Comparison of ENCODE assay signal across 22 cellular contexts in the genomic region with DNA sequence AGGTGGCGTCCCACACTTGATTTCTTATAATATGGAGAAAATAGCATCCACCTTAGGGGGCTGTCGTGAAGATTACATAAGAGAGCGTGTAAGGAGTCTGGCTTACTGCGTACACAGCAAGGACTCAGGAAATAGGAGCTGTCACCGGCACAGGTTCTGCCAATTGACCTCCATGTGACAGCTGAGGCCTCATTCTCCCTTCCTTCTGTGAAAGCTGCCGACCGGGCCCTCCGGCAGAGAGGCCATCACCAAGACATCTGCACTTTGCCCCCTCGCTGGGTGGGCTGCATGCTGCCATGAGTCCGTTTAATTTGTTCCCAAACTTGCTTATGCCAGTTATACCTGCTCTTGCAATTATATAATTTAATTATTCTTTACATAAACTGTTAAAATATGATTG. TPM values are rescaled to one million over a fixed set of nuclear protein-coding genes. Genes with fewer than 3 reads are reported as not detected.
DNase-seq lines count a peak whose midpoint lies in the region; ATAC-seq and TF ChIP-seq lines count a peak whose summit lies in the region.
"Had no signal": no experiment of that assay in that cellular context is flagged by ENCODE, and none has a peak within 500 bp of the region (broad histone marks: within the 10 kb centered on the region; RNA-seq: fewer than 3 reads in every experiment).

No MANE protein-coding gene starts in this region.

- no peaks in the 10 kb centered on the region for H3K9me3 ChIP-seq in adrenal gland (replicated peaks in 1 of 3)
- no peaks in the 10 kb centered on the region for H3K9me3 ChIP-seq in mesenchymal stem cell (ENCODE audit: control insufficient read depth, low read length)
- H3K9me3 ChIP-seq in thoracic aorta = no peaks in the 10 kb centered on the region
- H3K9me3 ChIP-seq: Caco-2, vagina had no signal

- no peak overlapping the region for H4K91ac ChIP-seq in mesenchymal stem cell (ENCODE audit: low read length)

- ATAC-seq in thoracic aorta (ENCODE audit: insufficient number of reproducible peaks, low FRiP score, low read depth) (no peak), HG03159 (IDR thresholded peaks at IDR 0.05; ENCODE audit: unreplicated experiment) (no peak)
- ATAC-seq in stimulated activated naive CD8-positive, alpha-beta T cell treated with anti-CD3 and anti-CD28 coated beads, Interleukin-15, Interleukin-2, amounts not matched to agents 100 U/mL and 50 U/mL, for 24 hours = no peak
- ATAC-seq: activated T-cell treated with anti-CD3 and anti-CD28 coated beads, Interleukin-2, amount 50 U/mL, for 4 hours; GM23338; T-cell had no signal

- H3K79me1 ChIP-seq in mesenchymal stem cell (replicated peaks; ENCODE audit: low read length, poor library complexity, severe bottlenecking) = peaks cover 1% of the 10 kb centered on the region

- peaks cover 0 to 31% of the 10 kb centered on the region in 2 donors for H3K36me3 ChIP-seq in adrenal gland (replicated peaks in 1 of 2)
- H3K36me3 ChIP-seq in mesenchymal stem cell (ENCODE audit: control insufficient read depth in 1 of 2, insufficient read depth in 2 of 2, low read depth in 1 of 2, low read length in 2 of 2) = peaks cover 52% of the 10 kb centered on the region in 2 experiments
- peaks cover 44% of the 10 kb centered on the region for H3K36me3 ChIP-seq in thoracic aorta

- no peak overlapping the region for H2AFZ ChIP-seq in mesenchymal stem cell (ENCODE audit: low read depth, low read length)
- H2AFZ ChIP-seq: GM23338 had no signal

- no peak overlapping the region for H3K4me2 ChIP-seq in mesenchymal stem cell (ENCODE audit: low read length, poor library complexity, severe bottlenecking)
- H3K4me2 ChIP-seq: GM23338 had no signal

- H3K18ac ChIP-seq in mesenchymal stem cell (ENCODE audit: low read depth in 1 of 2, low read length in 2 of 2) = no peak overlapping the region

- H3K27me3 Mint-ChIP-seq in glutamatergic neuron (ENCODE audit: unreplicated experiment) = peaks cover 15% of the 10 kb centered on the region
- H3K27me3 Mint-ChIP-seq: activated naive CD8-positive, alpha-beta T cell; stimulated activated naive CD8-positive, alpha-beta T cell treated with anti-CD3 and anti-CD28 coated beads, Interleukin-15, Interleukin-2, amounts not matched to agents 100 ng/mL and 50 ng/mL, for 24 hours; T-cell had no signal

- H3K14ac ChIP-seq in mesenchymal stem cell (ENCODE audit: low read length in 2 of 2) = no peak overlapping the region

- TF ChIP-seq CTCF in adrenal gland (IDR thresholded peaks at IDR 0.05) (no peak), glutamatergic neuron (IDR thresholded peaks at IDR 0.05; ENCODE audit: partially characterized antibody, unreplicated experiment) (no peak), thoracic aorta (IDR thresholded peaks at IDR 0.05) (no peak)

- no peak overlapping the region for H3K23ac ChIP-seq in mesenchymal stem cell (ENCODE audit: low read length in 2 of 2)

- H2BK15ac ChIP-seq in mesenchymal stem cell (ENCODE audit: low read depth, poor library complexity, severe bottlenecking) = no peak overlapping the region

- H3K4me1 Mint-ChIP-seq in glutamatergic neuron (ENCODE audit: low read depth, unreplicated experiment) = peaks cover 24% of the 10 kb centered on the region
- H3K4me1 Mint-ChIP-seq: GM23338, T-cell had no signal

- H3K9ac ChIP-seq in mesenchymal stem cell (ENCODE audit: low read length) = no peak overlapping the region

- peak overlapping the region; percentile 81 for H3K27ac Mint-ChIP-seq in glutamatergic neuron (ENCODE audit: unreplicated experiment)
- H3K27ac Mint-ChIP-seq: activated naive CD8-positive, alpha-beta T cell; GM23338; mesothelial cell of epicardium; stimulated activated naive CD8-positive, alpha-beta T cell treated with anti-CD3 and anti-CD28 coated beads, Interleukin-15, Interleukin-2, amounts not matched to agents 100 ng/mL and 50 ng/mL, for 24 hours; T-cell had no signal

- H3K9me3 Mint-ChIP-seq in glutamatergic neuron (ENCODE audit: unreplicated experiment) = peaks cover 13% of the 10 kb centered on the region
- H3K9me3 Mint-ChIP-seq: activated T-cell treated with anti-CD3 and anti-CD28 coated beads, Interleukin-2, amount 50 U/mL, for 4 hours; GM23338; mesothelial cell of epicardium; neural crest cell; stimulated activated naive CD8-positive, alpha-beta T cell treated with anti-CD3 and anti-CD28 coated beads, Interleukin-15, Interleukin-2, amounts not matched to agents 100 ng/mL and 50 ng/mL, for 24 hours; T-cell had no signal

- no peaks in the 10 kb centered on the region for H3K27me3 ChIP-seq in adrenal gland
- no peaks in the 10 kb centered on the region for H3K27me3 ChIP-seq in mesenchymal stem cell (ENCODE audit: control insufficient read depth in 1 of 2, insufficient read depth in 1 of 2, low read length in 2 of 2)
- H3K27me3 ChIP-seq in thoracic aorta (replicated peaks; ENCODE audit: insufficient read depth) = no peaks in the 10 kb centered on the region
- H3K27me3 ChIP-seq: vagina had no signal

- H3K4me3 ChIP-seq in adrenal gland (no peak overlapping the region), mesenchymal stem cell (ENCODE audit: insufficient read depth in 1 of 2, low read depth in 1 of 2, low read length in 2 of 2) (no peak overlapping the region), thoracic aorta (no peak overlapping the region)
- H3K4me3 ChIP-seq: GM23338, vagina had no signal

- WGBS in adrenal gland, 4 donors = 36 to 53% (median 46%) methylated on average over 10 of the region's 10 CpGs
- 72% methylated on average over 5 of the region's 10 CpGs for WGBS in mesenchymal stem cell

- H2BK12ac ChIP-seq in mesenchymal stem cell (ENCODE audit: low read length in 2 of 2) = no peak overlapping the region

- H3K27ac ChIP-seq in adrenal gland = peak overlapping the region; percentile 68 to 99 (median 69)
- H3K27ac ChIP-seq in mesenchymal stem cell (ENCODE audit: low read length, poor library complexity, severe bottlenecking) = no peak overlapping the region
- H3K27ac ChIP-seq in thoracic aorta = peak overlapping the region; percentile 44 to 79
- H3K27ac ChIP-seq: RWPE1, vagina had no signal

- peak overlapping the region; percentile 14 for H2AK5ac ChIP-seq in mesenchymal stem cell (ENCODE audit: low read length, severe bottlenecking)

- no peak for TF ChIP-seq POLR2A in adrenal gland (IDR thresholded peaks at IDR 0.05)

- peak overlapping the region; percentile 67 for H3K4me3 Mint-ChIP-seq in glutamatergic neuron (ENCODE audit: unreplicated experiment)
- H3K4me3 Mint-ChIP-seq: activated naive CD8-positive, alpha-beta T cell; activated T-cell treated with anti-CD3 and anti-CD28 coated beads, Interleukin-2, amount 50 U/mL, for 4 hours; GM23338; mesothelial cell of epicardium; neural crest cell; stimulated activated naive CD8-positive, alpha-beta T cell treated with anti-CD3 and anti-CD28 coated beads, Interleukin-15, Interleukin-2, amounts not matched to agents 100 ng/mL and 50 ng/mL, for 24 hours; T-cell had no signal

- no peak overlapping the region for H2BK5ac ChIP-seq in mesenchymal stem cell (ENCODE audit: low read depth, low read length, poor library complexity, severe bottlenecking)

- H3K36me3 Mint-ChIP-seq in glutamatergic neuron (ENCODE audit: unreplicated experiment) = peaks cover 8% of the 10 kb centered on the region

- no peak overlapping the region for H4K8ac ChIP-seq in mesenchymal stem cell (ENCODE audit: low read length)

- H3K4me1 ChIP-seq in adrenal gland (replicated peaks in 1 of 2) = peaks cover 22 to 48% of the 10 kb centered on the region in 2 donors
- H3K4me1 ChIP-seq in mesenchymal stem cell (ENCODE audit: control insufficient read depth, insufficient read depth, low read depth, low read length) = peaks cover 62% of the 10 kb centered on the region
- H3K4me1 ChIP-seq in thoracic aorta (ENCODE audit: control insufficient read depth in 1 of 2, low read depth in 2 of 2) = peaks cover 16 to 48% of the 10 kb centered on the region in 2 donors
- H3K4me1 ChIP-seq: Caco-2 had no signal

- H3K4ac ChIP-seq in mesenchymal stem cell (ENCODE audit: low read depth in 1 of 2, low read length in 2 of 2) = no peak overlapping the region

- no peak overlapping the region for H2BK120ac ChIP-seq in mesenchymal stem cell (ENCODE audit: low read depth, low read length)

- intact Hi-C loops in adrenal gland (cut with DNase I) = no loop called here

- peak in 5 of 7 donors; percentile 36 to 75 (median 64) for DNase-seq in adrenal gland
- DNase-seq in glutamatergic neuron = peak; percentile 34
- DNase-seq in mesenchymal stem cell = no peak
- no peak for DNase-seq in thoracic aorta (ENCODE audit: low spot score)
- DNase-seq in glomerular visceral epithelial cell (ENCODE audit: extremely low spot score) = no peak
- no peak for DNase-seq in stimulated activated naive CD8-positive, alpha-beta T cell treated with anti-CD3 and anti-CD28 coated beads, Interleukin-15, Interleukin-2, amounts not matched to agents 100 U/mL and 50 U/mL, for 24 hours
- DNase-seq: activated CD4-positive, alpha-beta T cell treated with anti-CD3 and anti-CD28 coated beads, Interleukin-2, amount 50 U/mL, for 48 hours; activated T-cell treated with anti-CD3 and anti-CD28 coated beads, Interleukin-2, amount 50 U/mL, for 4 hours; AML-193; NCI-H146; NCI-H2227 treated with DMSO at 0.1 percent for 48 hours; NK-92 treated with Interleukin-12 subunit alpha and Interleukin-12 subunit beta, amount 100 ng/mL, for 24 hours; T-cell had no signal

RNA-seq across cellular contexts. Expression of a gene that starts 27.7 kb away (rescaled TPM):
- total RNA-seq in adrenal gland (10 to 100 TPM; 33.0 to 50.1 (median 42.9) TPM), glutamatergic neuron (ENCODE audit: unreplicated experiment) (23.8 TPM), thoracic aorta (10 to 100 TPM; 40.7 to 65.8 TPM)
- 10 to 100 TPM; 23.7 to 44.2 (median 29.2) TPM for polyA plus RNA-seq in adrenal gland
- 42.4 TPM for polyA plus RNA-seq in mesenchymal stem cell (2013, experiment 1 of 2)
- 39.8 TPM for polyA plus RNA-seq in mesenchymal stem cell (2013, experiment 2 of 2)

RNA-seq across cellular contexts. Expression of a gene that starts 43.7 kb away (rescaled TPM):
- total RNA-seq in adrenal gland (1 to 10 TPM in 3 of 8 donors, under 1 TPM in 5; 0.17 to 1.8 (median 0.51) TPM), glutamatergic neuron (ENCODE audit: unreplicated experiment) (not detected), thoracic aorta (10 to 100 TPM; 39.7 to 40.7 TPM)
- under 1 TPM; 0.22 to 0.30 (median 0.24) TPM for polyA plus RNA-seq in adrenal gland
- 0.23 TPM for polyA plus RNA-seq in mesenchymal stem cell (2013, experiment 1 of 2)
- polyA plus RNA-seq in mesenchymal stem cell (2013, experiment 2 of 2) = 0.25 TPM

Comparison
In these comparisons a context has a peak if more than half of its experiments do, and no peak if none do; other contexts are left out.
1. DNase-seq: peak in adrenal gland (5 of 7) and glutamatergic neuron (single experiment); none in mesenchymal stem cell (single experiment), thoracic aorta (single experiment), glomerular visceral epithelial cell (single experiment) and stimulated activated naive CD8-positive, alpha-beta T cell treated with anti-CD3 and anti-CD28 coated beads, Interleukin-15, Interleukin-2, amounts not matched to agents 100 U/mL and 50 U/mL, for 24 hours (single experiment).
2. RNA of a gene that starts 43.7 kb away (total RNA-seq): 39.7 to 40.7 TPM in thoracic aorta; 0.17 to 1.8 TPM in adrenal gland and not detected in glutamatergic neuron (single experiment); every median in the first group is over 10 times any median in the second.